Comparison of ENCODE assay signal across 1 cellular context in genomic region chr6:11397622-11398450, GRCh38.
TF ChIP-seq lines count a peak whose summit lies in the region.

No MANE protein-coding gene starts in this region.

TF ChIP-seq in GM23338, 12 proteins besides CTCF, POLR2A, EP300 and RAD21 (continued from another document):
- no peak for TF ChIP-seq ZNF462 (CRISPR knock-in tag; IDR thresholded peaks at IDR 0.05)
- TF ChIP-seq EZH2 (IDR thresholded peaks at IDR 0.05; ENCODE audit: low read depth, unreplicated experiment), result no peak
- TF ChIP-seq NANOG (IDR thresholded peaks at IDR 0.05; ENCODE audit: borderline replicate concordance), result no peak
- no peak for TF ChIP-seq EZH2phosphoT487 (IDR thresholded peaks at IDR 0.05; ENCODE audit: unreplicated experiment)
